In the genomic region with DNA sequence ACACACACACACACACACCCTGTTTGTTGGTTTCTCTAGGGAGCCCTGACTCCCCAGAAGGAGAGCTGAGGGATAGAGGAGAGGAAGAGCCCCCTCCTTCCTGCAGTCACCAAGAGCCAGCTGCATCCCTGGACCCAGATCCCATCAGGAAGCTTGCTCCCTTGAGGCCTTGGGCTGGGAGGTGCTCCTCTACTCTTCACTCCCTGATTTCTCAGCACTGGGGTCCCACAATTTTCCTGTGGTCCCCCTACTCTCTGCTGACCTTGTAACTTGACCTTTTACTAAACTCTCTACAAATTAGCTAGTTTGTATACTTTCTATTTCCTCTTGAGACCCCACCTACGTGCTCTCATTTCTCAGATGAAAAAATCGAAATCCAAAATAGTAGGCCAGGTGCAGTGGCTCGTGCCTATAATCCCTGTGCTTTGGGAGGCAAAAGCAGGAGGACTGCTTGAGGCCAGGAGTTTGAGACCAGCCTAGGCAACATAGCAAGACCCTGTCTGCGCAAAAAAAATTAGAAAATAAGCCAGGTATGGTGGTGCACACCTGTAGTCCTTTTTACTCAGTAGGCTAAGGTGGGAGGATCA, we compare ENCODE assay signal across 20 cellular contexts. TPM values are rescaled to one million over a fixed set of nuclear protein-coding genes. Genes with fewer than 3 reads are reported as not detected.
DNase-seq lines count a peak whose midpoint lies in the region; ATAC-seq and TF ChIP-seq lines count a peak whose summit lies in the region.
"Had no signal": no experiment of that assay in that cellular context is flagged by ENCODE, and none has a peak within 500 bp of the region (broad histone marks: within the 10 kb centered on the region; RNA-seq: fewer than 3 reads in every experiment).

No MANE protein-coding gene starts in this region.

- H3K9me3 Mint-ChIP-seq in GM23338: no peaks in the 10 kb centered on the region; the same call in 2 of the 3 replicates
- no peaks in the 10 kb centered on the region for H3K9me3 Mint-ChIP-seq in activated T-helper 1 cell treated with anti-CD3 and anti-CD28 coated beads, Interleukin-12 subunit alpha, Interleukin-12 subunit beta, Interleukin-2, Interleukin-4 antibody, amounts not matched to agents 30 ng/mL and 10 ng/mL and 1 ng/mL, durations not matched to agents 14 hours and 24 hours and 36 hours
- H3K9me3 Mint-ChIP-seq in stimulated activated effector memory CD8-positive, alpha-beta T cell treated with anti-CD3 and anti-CD28 coated beads, Interleukin-12 subunit alpha, Interleukin-12 subunit beta, amount 100 ng/mL, for 72 hours: no peaks in the 10 kb centered on the region
- H3K9me3 Mint-ChIP-seq: CD8-positive, alpha-beta memory T cell; HFFc6; IgD-negative memory B cell had no signal

- H3K36me3 ChIP-seq in BLaER1 treated with 17β-estradiol and CSF1 and Interleukin-3, amounts not matched to agents 10 nM and 100 nM: no peaks in the 10 kb centered on the region
- H3K36me3 ChIP-seq in GM23338 (ENCODE audit: insufficient read depth) (no peaks in the 10 kb centered on the region), upper lobe of right lung (no peaks in the 10 kb centered on the region)
- H3K36me3 ChIP-seq: BE2C, HAP-1 had no signal

- peak overlapping the region; percentile 36 to 96 (median 87); a peak in 21 of 22 replicates for H3K4me2 ChIP-seq in BLaER1 treated with 17β-estradiol and CSF1 and Interleukin-3, amounts not matched to agents 10 nM and 100 nM
- H3K4me2 ChIP-seq in GM23338: peak overlapping the region; percentile 74
- H3K4me2 ChIP-seq: A549 had no signal

- no peak for DNase-seq in GM23338 (ENCODE audit: low spot score)
- no peak for DNase-seq in activated T-helper 1 cell treated with anti-CD3 and anti-CD28 coated beads, Interleukin-12 subunit alpha, Interleukin-12 subunit beta, Interleukin-2, Interleukin-4 antibody, amounts not matched to agents 30 ng/mL and 10 ng/mL and 1 ng/mL, durations not matched to agents 14 hours and 24 hours and 36 hours (ENCODE audit: low spot score)
- DNase-seq in stimulated activated effector memory CD8-positive, alpha-beta T cell treated with anti-CD3 and anti-CD28 coated beads, Interleukin-12 subunit alpha, Interleukin-12 subunit beta, amount 100 ng/mL, for 72 hours (ENCODE audit: low spot score in 2 of 2): no peak
- no peak for DNase-seq in upper lobe of right lung
- DNase-seq: BE2C; Calu3; CD8-positive, alpha-beta memory T cell; DMS 273 treated with DMSO at 0.1 percent for 48 hours; GOT3; HFFc6; KG1 had no signal

- H2AFZ ChIP-seq in GM23338: peak overlapping the region; percentile 78; the same call in 1 of the 2 replicates

- H3K27me3 Mint-ChIP-seq in GM23338 (ENCODE audit: insufficient read depth, low read depth, poor library complexity): peaks cover 13% of the 10 kb centered on the region
- H3K27me3 Mint-ChIP-seq in activated T-helper 1 cell treated with anti-CD3 and anti-CD28 coated beads, Interleukin-12 subunit alpha, Interleukin-12 subunit beta, Interleukin-2, Interleukin-4 antibody, amounts not matched to agents 30 ng/mL and 10 ng/mL and 1 ng/mL, durations not matched to agents 14 hours and 24 hours and 36 hours (ENCODE audit: insufficient read depth): no peaks in the 10 kb centered on the region
- H3K27me3 Mint-ChIP-seq: IgD-negative memory B cell had no signal

- no peaks in the 10 kb centered on the region for H3F3A ChIP-seq in GM23338 (replicated peaks; ENCODE audit: low read depth)

- TF ChIP-seq CTCF in GM23338 (conservative IDR thresholded peaks at IDR 0.05; ENCODE audit: low read depth in 2 of 2): no peak
- no peak for TF ChIP-seq CTCF in upper lobe of right lung (IDR thresholded peaks at IDR 0.05)

- intact Hi-C loops in activated T-helper 1 cell treated with anti-CD3 and anti-CD28 coated beads, Interleukin-12 subunit alpha, Interleukin-12 subunit beta, Interleukin-2, Interleukin-4 antibody, amounts not matched to agents 30 ng/mL and 10 ng/mL and 1 ng/mL, durations not matched to agents 14 hours and 24 hours and 36 hours (cut with micrococcal nuclease): loop anchor here (10.0 kb wide), 1 partner anchor 471 kb away; a partner anchor contains a TSS
- intact Hi-C loops in upper lobe of right lung (cut with DNase I): no loop called here

- peak overlapping the region in 6 of 11 experiments; percentile 15 to 95 (median 42); a peak in 8 of 22 replicates for H3K27ac ChIP-seq in BLaER1 treated with 17β-estradiol and CSF1 and Interleukin-3, amounts not matched to agents 10 nM and 100 nM
- H3K27ac ChIP-seq in GM23338 (ENCODE audit: low read depth) (no peak overlapping the region), upper lobe of right lung (no peak overlapping the region)
- H3K27ac ChIP-seq: A549 had no signal

- H3K4me3 ChIP-seq in BLaER1 treated with 17β-estradiol and CSF1 and Interleukin-3, amounts not matched to agents 10 nM and 100 nM: no peak overlapping the region
- H3K4me3 ChIP-seq in GM23338: no peak overlapping the region
- H3K4me3 ChIP-seq in upper lobe of right lung: no peak overlapping the region
- H3K4me3 ChIP-seq: A549, HAP-1 had no signal

- H3K27ac Mint-ChIP-seq in GM23338: no peak overlapping the region; the same call in 1 of the 2 replicates
- H3K27ac Mint-ChIP-seq in activated T-helper 1 cell treated with anti-CD3 and anti-CD28 coated beads, Interleukin-12 subunit alpha, Interleukin-12 subunit beta, Interleukin-2, Interleukin-4 antibody, amounts not matched to agents 30 ng/mL and 10 ng/mL and 1 ng/mL, durations not matched to agents 14 hours and 24 hours and 36 hours: peak overlapping the region; percentile 25
- peak overlapping the region; percentile 69 for H3K27ac Mint-ChIP-seq in stimulated activated effector memory CD8-positive, alpha-beta T cell treated with anti-CD3 and anti-CD28 coated beads, Interleukin-12 subunit alpha, Interleukin-12 subunit beta, amount 100 ng/mL, for 72 hours
- H3K27ac Mint-ChIP-seq: CD8-positive, alpha-beta memory T cell; HFFc6; IgD-negative memory B cell had no signal

- no peaks in the 10 kb centered on the region for H3K9me3 ChIP-seq in BLaER1 treated with 17β-estradiol and CSF1 and Interleukin-3, amounts not matched to agents 10 nM and 100 nM (replicated peaks in 1 of 11)
- H3K9me3 ChIP-seq in upper lobe of right lung: no peaks in the 10 kb centered on the region
- H3K9me3 ChIP-seq: A549, BE2C, HAP-1 had no signal

- H3K9ac ChIP-seq in BLaER1 treated with 17β-estradiol and CSF1 and Interleukin-3, amounts not matched to agents 10 nM and 100 nM: no peak overlapping the region

- H3K9me2 ChIP-seq in GM23338 (ENCODE audit: insufficient read depth): no peaks in the 10 kb centered on the region

- peaks cover 0 to 11% (median 0%) of the 10 kb centered on the region in 11 experiments; a peak in 3 of 22 replicates for H3K27me3 ChIP-seq in BLaER1 treated with 17β-estradiol and CSF1 and Interleukin-3, amounts not matched to agents 10 nM and 100 nM
- no peaks in the 10 kb centered on the region for H3K27me3 ChIP-seq in GM23338 (ENCODE audit: insufficient read depth)
- peaks cover 4% of the 10 kb centered on the region for H3K27me3 ChIP-seq in upper lobe of right lung

- H3K4me1 ChIP-seq in BLaER1 treated with 17β-estradiol and CSF1 and Interleukin-3, amounts not matched to agents 10 nM and 100 nM: peaks cover 86 to 100% (median 95%) of the 10 kb centered on the region in 10 experiments
- H3K4me1 ChIP-seq in GM23338 (ENCODE audit: insufficient read depth): peaks cover 49% of the 10 kb centered on the region
- peaks cover 7% of the 10 kb centered on the region for H3K4me1 ChIP-seq in upper lobe of right lung
- H3K4me1 ChIP-seq: BE2C, HAP-1 had no signal

- no peak overlapping the region; the same call in 2 of the 3 replicates for H3K4me3 Mint-ChIP-seq in GM23338
- H3K4me3 Mint-ChIP-seq in activated T-helper 1 cell treated with anti-CD3 and anti-CD28 coated beads, Interleukin-12 subunit alpha, Interleukin-12 subunit beta, Interleukin-2, Interleukin-4 antibody, amounts not matched to agents 30 ng/mL and 10 ng/mL and 1 ng/mL, durations not matched to agents 14 hours and 24 hours and 36 hours: no peak overlapping the region
- H3K4me3 Mint-ChIP-seq in stimulated activated effector memory CD8-positive, alpha-beta T cell treated with anti-CD3 and anti-CD28 coated beads, Interleukin-12 subunit alpha, Interleukin-12 subunit beta, amount 100 ng/mL, for 72 hours: no peak overlapping the region
- H3K4me3 Mint-ChIP-seq: CD8-positive, alpha-beta memory T cell; HFFc6 had no signal

- no peaks in the 10 kb centered on the region for H3K79me2 ChIP-seq in GM23338 (replicated peaks; ENCODE audit: insufficient read depth)

- 0 out of 22 replicates have a peak, but pooled peaks cover 0 to 4% (median 0%) of the 10 kb centered on the region in 11 experiments for H4K20me1 ChIP-seq in BLaER1 treated with 17β-estradiol and CSF1 and Interleukin-3, amounts not matched to agents 10 nM and 100 nM
- no peaks in the 10 kb centered on the region for H4K20me1 ChIP-seq in GM23338 (replicated peaks; ENCODE audit: insufficient read depth)

- H3K4me1 Mint-ChIP-seq in GM23338: peaks cover 47% of the 10 kb centered on the region
- peaks cover 88% of the 10 kb centered on the region for H3K4me1 Mint-ChIP-seq in activated T-helper 1 cell treated with anti-CD3 and anti-CD28 coated beads, Interleukin-12 subunit alpha, Interleukin-12 subunit beta, Interleukin-2, Interleukin-4 antibody, amounts not matched to agents 30 ng/mL and 10 ng/mL and 1 ng/mL, durations not matched to agents 14 hours and 24 hours and 36 hours (ENCODE audit: low read depth)
- H3K4me1 Mint-ChIP-seq in stimulated activated effector memory CD8-positive, alpha-beta T cell treated with anti-CD3 and anti-CD28 coated beads, Interleukin-12 subunit alpha, Interleukin-12 subunit beta, amount 100 ng/mL, for 72 hours: peaks cover 81% of the 10 kb centered on the region

- no peaks in the 10 kb centered on the region; the same call in 2 of the 3 replicates for H3K36me3 Mint-ChIP-seq in GM23338 (ENCODE audit: low read depth)
- peaks cover 2% of the 10 kb centered on the region for H3K36me3 Mint-ChIP-seq in activated T-helper 1 cell treated with anti-CD3 and anti-CD28 coated beads, Interleukin-12 subunit alpha, Interleukin-12 subunit beta, Interleukin-2, Interleukin-4 antibody, amounts not matched to agents 30 ng/mL and 10 ng/mL and 1 ng/mL, durations not matched to agents 14 hours and 24 hours and 36 hours (ENCODE audit: low read depth)
- H3K36me3 Mint-ChIP-seq in stimulated activated effector memory CD8-positive, alpha-beta T cell treated with anti-CD3 and anti-CD28 coated beads, Interleukin-12 subunit alpha, Interleukin-12 subunit beta, amount 100 ng/mL, for 72 hours: no peaks in the 10 kb centered on the region
- H3K36me3 Mint-ChIP-seq: CD8-positive, alpha-beta memory T cell had no signal

- ATAC-seq in GM23338: peak; percentile 9; the same call in 1 of the 3 replicates
- no peak for ATAC-seq in stimulated activated effector memory CD8-positive, alpha-beta T cell treated with anti-CD3 and anti-CD28 coated beads, Interleukin-12 subunit alpha, Interleukin-12 subunit beta, amount 100 ng/mL, for 72 hours
- no peak for ATAC-seq in HG03571 (IDR thresholded peaks at IDR 0.05; ENCODE audit: unreplicated experiment)
- ATAC-seq in upper lobe of right lung: no peak
- ATAC-seq in GM18909 (IDR thresholded peaks at IDR 0.05; ENCODE audit: poor library complexity, unreplicated experiment): no peak
- ATAC-seq: A549 had no signal

RNA-seq across cellular contexts. Expression of a gene that starts 5.0 kb away (rescaled TPM):
- total RNA-seq in GM23338 (2014; rRNA removed; shearing (Covaris generic)): 0.45 TPM in 1 of 2 replicates, not detected in the other
- 0.32 TPM in 1 of 2 replicates, not detected in the other for polyA plus RNA-seq in GM23338 (2016; fragmentation: Nextera tagmentation; extraction: Ambion mirVana)
- 0.26 and 0.47 TPM in 2 replicates for total RNA-seq in activated T-helper 1 cell treated with anti-CD3 and anti-CD28 coated beads, Interleukin-12 subunit alpha, Interleukin-12 subunit beta, Interleukin-2, Interleukin-4 antibody, amounts not matched to agents 30 ng/mL and 10 ng/mL and 1 ng/mL, durations not matched to agents 14 hours and 24 hours and 36 hours
- 0.43 TPM for total RNA-seq in upper lobe of right lung
- total RNA-seq: Calu3; CD8-positive, alpha-beta memory T cell; Daoy; HFFc6; HT-29 had no signal
- polyA plus RNA-seq: A549; AG04450; CD8-positive, alpha-beta memory T cell; IgD-negative memory B cell had no signal

RNA-seq across cellular contexts. Expression of a gene that starts 42.1 kb away (rescaled TPM):
- total RNA-seq in GM23338 (2014; rRNA removed; shearing (Covaris generic)): 15.2 and 19.1 TPM in 2 replicates
- 7.9 and 12.4 TPM in 2 replicates for polyA plus RNA-seq in GM23338 (2016; fragmentation: Nextera tagmentation; extraction: Ambion mirVana)
- total RNA-seq in activated T-helper 1 cell treated with anti-CD3 and anti-CD28 coated beads, Interleukin-12 subunit alpha, Interleukin-12 subunit beta, Interleukin-2, Interleukin-4 antibody, amounts not matched to agents 30 ng/mL and 10 ng/mL and 1 ng/mL, durations not matched to agents 14 hours and 24 hours and 36 hours: 1.2 and 1.7 TPM in 2 replicates
- 3.0 TPM for total RNA-seq in upper lobe of right lung
- total RNA-seq: Calu3 had no signal
- polyA plus RNA-seq: A549; CD8-positive, alpha-beta memory T cell; IgD-negative memory B cell had no signal

Comparison
In these comparisons a context has a peak if more than half of its experiments do, and no peak if none do; other contexts are left out.
1. H3K27ac ChIP-seq: peak in BLaER1 treated with 17β-estradiol and CSF1 and Interleukin-3, amounts not matched to agents 10 nM and 100 nM (6 of 11); none in GM23338 (single experiment) and upper lobe of right lung (single experiment).